21 cellular contexts compared by ENCODE assay signal in genomic region chr6:150863213-150863928, GRCh38.
"Had no signal": no experiment of that assay in that cellular context is flagged by ENCODE, and none has a peak within 500 bp of the region (broad histone marks: within the 10 kb centered on the region; RNA-seq: fewer than 3 reads in every experiment).

No MANE protein-coding gene starts in this region.

- FAIRE-seq: endometrium had no signal

- H3K27ac Mint-ChIP-seq: stimulated activated effector memory CD8-positive, alpha-beta T cell treated with anti-CD3 and anti-CD28 coated beads, Interleukin-12 subunit alpha, Interleukin-12 subunit beta, amount 100 ng/mL, for 72 hours had no signal

- H3K27ac ChIP-seq: epithelial cell of prostate, esophagus muscularis mucosa, gastrocnemius medialis, heart right ventricle, neutrophil, right atrium auricular region, suprapubic skin, thyroid gland, upper lobe of right lung, vagina had no signal

- H3K36me3 ChIP-seq: esophagus muscularis mucosa, gastrocnemius medialis, heart right ventricle, neutrophil, right atrium auricular region, suprapubic skin, thyroid gland, upper lobe of right lung, vagina had no signal

- H3K9me3 ChIP-seq: esophagus muscularis mucosa, gastrocnemius medialis, heart right ventricle, mucosa of descending colon, neutrophil, right atrium auricular region, suprapubic skin, thyroid gland, upper lobe of right lung, vagina had no signal

- DNase-seq: cortex of kidney; effector memory CD4-positive, alpha-beta T cell; gastrocnemius medialis; heart right ventricle; islet precursor cell; mammary epithelial cell; mucosa of descending colon; naive thymus-derived CD8-positive, alpha-beta T cell; stimulated activated CD4-positive, alpha-beta T cell treated with anti-CD3 and anti-CD28 coated beads, Interleukin-4, amount 100 ng/mL, for 1 hour; stimulated activated CD8-positive, alpha-beta memory T cell treated with anti-CD3 and anti-CD28 coated beads, Interleukin-4, amount 100 ng/mL, for 48 hours; stimulated activated naive CD8-positive, alpha-beta T cell treated with anti-CD3 and anti-CD28 coated beads, Interleukin-15, Interleukin-2, amounts not matched to agents 100 U/mL and 50 U/mL, for 24 hours; thyroid gland; upper lobe of right lung had no signal

- H3K27me3 ChIP-seq: esophagus muscularis mucosa, right atrium auricular region, suprapubic skin, thyroid gland, upper lobe of right lung, vagina had no signal

- H3K9me3 Mint-ChIP-seq: naive thymus-derived CD8-positive, alpha-beta T cell; stimulated activated effector memory CD8-positive, alpha-beta T cell treated with anti-CD3 and anti-CD28 coated beads, Interleukin-12 subunit alpha, Interleukin-12 subunit beta, amount 100 ng/mL, for 72 hours had no signal

- H3K4me3 ChIP-seq: esophagus muscularis mucosa, gastrocnemius medialis, heart right ventricle, mucosa of descending colon, right atrium auricular region, suprapubic skin, thyroid gland, upper lobe of right lung, vagina had no signal

- H3K4me1 ChIP-seq: thyroid gland had no signal

- H3K4me3 Mint-ChIP-seq: stimulated activated effector memory CD8-positive, alpha-beta T cell treated with anti-CD3 and anti-CD28 coated beads, Interleukin-12 subunit alpha, Interleukin-12 subunit beta, amount 100 ng/mL, for 72 hours had no signal
